Comparison of ENCODE assay signal across 28 cellular contexts in the genomic region with DNA sequence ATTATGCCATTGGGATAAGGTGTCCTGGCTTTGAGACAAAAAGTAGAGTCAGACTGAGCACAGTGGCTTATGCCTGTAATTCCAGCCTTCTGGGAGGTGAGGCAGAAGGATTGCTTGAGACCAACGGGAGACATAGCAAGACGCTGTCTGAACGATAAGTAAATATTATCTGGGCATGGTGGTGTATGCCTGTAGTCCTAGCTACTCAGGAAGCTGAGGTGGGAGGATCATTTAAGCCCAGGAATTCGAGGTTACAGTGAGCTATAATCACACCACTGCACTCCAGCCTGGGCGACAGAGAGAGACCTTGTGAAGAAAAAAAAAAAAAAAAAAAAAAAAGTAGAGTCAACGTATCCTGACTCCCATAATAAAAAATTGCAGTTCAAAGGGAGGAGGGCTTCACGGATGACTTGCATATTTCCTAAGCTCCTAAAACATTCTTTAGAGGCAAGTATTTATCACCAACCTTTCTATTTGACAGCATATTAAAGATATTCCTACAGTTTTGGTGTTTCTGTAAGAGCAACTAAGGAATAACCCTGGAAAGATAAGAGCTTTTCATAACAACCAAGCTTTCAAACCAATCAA.
"Had no signal": no experiment of that assay in that cellular context is flagged by ENCODE, and none has a peak within 500 bp of the region (broad histone marks: within the 10 kb centered on the region; RNA-seq: fewer than 3 reads in every experiment).

No MANE protein-coding gene starts in this region.

- H3K27me3 Mint-ChIP-seq: natural killer cell treated with Interleukin-12 subunit alpha and Interleukin-12 subunit beta and Interleukin-15 and Interleukin-18, amount 100 ng/mL, for 72 hours had no signal

- H3K27me3 ChIP-seq: esophagus muscularis mucosa, foreskin keratinocyte, gastroesophageal sphincter, heart left ventricle, hepatocyte, neutrophil, pancreas, right atrium auricular region, sigmoid colon, stomach, thyroid gland had no signal

- FAIRE-seq: endothelial cell of umbilical vein, islet of Langerhans had no signal

- H3K27ac Mint-ChIP-seq: memory B cell; naive B cell; natural killer cell treated with Interleukin-12 subunit alpha and Interleukin-12 subunit beta and Interleukin-15 and Interleukin-18, amount 100 ng/mL, for 72 hours; stimulated activated effector memory CD8-positive, alpha-beta T cell treated with anti-CD3 and anti-CD28 coated beads, Interleukin-12 subunit alpha, Interleukin-12 subunit beta, amount 100 ng/mL, for 72 hours had no signal

- H2AFZ ChIP-seq: hepatocyte had no signal

- H3K9me3 ChIP-seq: esophagus muscularis mucosa, gastroesophageal sphincter, lower lobe of right lung, mucosa of descending colon, neutrophil, pancreas, right atrium auricular region, sigmoid colon, stomach, thyroid gland had no signal

- H3K27ac ChIP-seq: coronary artery, esophagus muscularis mucosa, foreskin keratinocyte, gastroesophageal sphincter, heart left ventricle, hepatocyte, lower lobe of right lung, neutrophil, pancreas, right atrium auricular region, sigmoid colon, stomach, thyroid gland had no signal

- H3K4me2 ChIP-seq: hepatocyte had no signal

- H3K4me1 ChIP-seq: esophagus muscularis mucosa, foreskin keratinocyte, lower lobe of right lung, pancreas, right atrium auricular region, sigmoid colon, stomach, thyroid gland had no signal

- H3K36me3 Mint-ChIP-seq: memory B cell; naive B cell; natural killer cell treated with Interleukin-12 subunit alpha and Interleukin-12 subunit beta and Interleukin-15 and Interleukin-18, amount 100 ng/mL, for 72 hours; stimulated activated effector memory CD8-positive, alpha-beta T cell treated with anti-CD3 and anti-CD28 coated beads, Interleukin-12 subunit alpha, Interleukin-12 subunit beta, amount 100 ng/mL, for 72 hours had no signal

- H3K4me3 ChIP-seq: coronary artery, esophagus muscularis mucosa, gastroesophageal sphincter, heart left ventricle, hepatocyte, lower lobe of right lung, mucosa of descending colon, pancreas, right atrium auricular region, sigmoid colon, stomach, thyroid gland had no signal

- H3K4me3 Mint-ChIP-seq: memory B cell; naive B cell; natural killer cell treated with Interleukin-12 subunit alpha and Interleukin-12 subunit beta and Interleukin-15 and Interleukin-18, amount 100 ng/mL, for 72 hours; neural crest cell; stimulated activated effector memory CD8-positive, alpha-beta T cell treated with anti-CD3 and anti-CD28 coated beads, Interleukin-12 subunit alpha, Interleukin-12 subunit beta, amount 100 ng/mL, for 72 hours had no signal

- ATAC-seq: foreskin keratinocyte; gastroesophageal sphincter; heart left ventricle; left colon; left ventricle myocardium superior; lower lobe of right lung; mucosa of descending colon; natural killer cell treated with Interleukin-12 subunit alpha and Interleukin-12 subunit beta and Interleukin-15 and Interleukin-18, amount 100 ng/mL, for 72 hours; pancreas; stimulated activated effector memory CD8-positive, alpha-beta T cell treated with anti-CD3 and anti-CD28 coated beads, Interleukin-12 subunit alpha, Interleukin-12 subunit beta, amount 100 ng/mL, for 72 hours had no signal

- H3K79me2 ChIP-seq: hepatocyte had no signal

- H3K4me1 Mint-ChIP-seq: memory B cell; naive B cell; neural crest cell; stimulated activated effector memory CD8-positive, alpha-beta T cell treated with anti-CD3 and anti-CD28 coated beads, Interleukin-12 subunit alpha, Interleukin-12 subunit beta, amount 100 ng/mL, for 72 hours had no signal

- DNase-seq: dermis blood vessel endothelial cell; effector memory CD4-positive, alpha-beta T cell; foreskin keratinocyte; heart left ventricle; left colon; left ventricle myocardium superior; lower lobe of right lung; mucosa of descending colon; naive B cell; pancreas; sigmoid colon; stimulated activated CD4-positive, alpha-beta T cell treated with anti-CD3 and anti-CD28 coated beads, Interleukin-2, amount 100 ng/mL, for 24 hours; stimulated activated CD4-positive, alpha-beta T cell treated with anti-CD3 and anti-CD28 coated beads, Interleukin-4, amount 100 ng/mL, for 24 hours; stimulated activated naive CD4-positive, alpha-beta T cell treated with Interleukin-2 at 50 U/mL for 16 hours; stomach; thyroid gland had no signal

- H3K36me3 ChIP-seq: esophagus muscularis mucosa, gastroesophageal sphincter, heart left ventricle, lower lobe of right lung, neutrophil, pancreas, right atrium auricular region, sigmoid colon, stomach, thyroid gland had no signal
